Comparison of ENCODE assay signal across 9 cellular contexts in genomic region chr3:27253831-27254230, GRCh38.
DNase-seq lines count a peak whose midpoint lies in the region; ATAC-seq and TF ChIP-seq lines count a peak whose summit lies in the region.
"Had no signal": no experiment of that assay in that cellular context is flagged by ENCODE, and none has a peak within 500 bp of the region (broad histone marks: within the 10 kb centered on the region; RNA-seq: fewer than 3 reads in every experiment).

No MANE protein-coding gene starts in this region.

- WGBS in psoas muscle, 3 donors = 67 to 68% (median 67%) methylated on average over 7 of the region's 7 CpGs

- H3K4me1 ChIP-seq in psoas muscle = no peaks in the 10 kb centered on the region
- H3K4me1 ChIP-seq: BLaER1 had no signal

- peaks cover 0 to 9% of the 10 kb centered on the region in 2 donors for H3K36me3 ChIP-seq in psoas muscle (ENCODE audit: insufficient read depth in 1 of 2, low read depth in 1 of 2)
- H3K36me3 ChIP-seq: BLaER1 had no signal

- no peaks in the 10 kb centered on the region for H3K9me3 ChIP-seq in psoas muscle
- H3K9me3 ChIP-seq: BLaER1 had no signal

- ATAC-seq in HG03342 (IDR thresholded peaks at IDR 0.05; ENCODE audit: unreplicated experiment) (peak; percentile 87), psoas muscle (peak; percentile 57 to 81 (median 71))

- intact Hi-C loops in psoas muscle (cut with DNase I) = loop anchor here in 1 of 2 donors (2.0 kb wide), 1 partner anchor 119 kb away; no protein-coding TSS in a partner anchor

- H3K4me3 ChIP-seq in psoas muscle = no peak overlapping the region
- H3K4me3 ChIP-seq: BLaER1 had no signal

- no peak overlapping the region for H3K27ac ChIP-seq in psoas muscle
- H3K27ac ChIP-seq: BLaER1 had no signal

- TF ChIP-seq CTCF in psoas muscle (IDR thresholded peaks at IDR 0.05) = peak; percentile 32

- DNase-seq in NCI-H1105 treated with DMSO at 0.1 percent for 48 hours (lab: John Stamatoyannopoulos, UW) (peak; percentile 7), NCI-H1105 (lab: John Stamatoyannopoulos, UW) (no peak), GM19238 (ENCODE audit: insufficient read length, low spot score) (peak; percentile 10), RKO (ENCODE audit: low spot score) (peak; percentile 31), fibroblast of gingiva (ENCODE audit: low read depth) (peak; percentile 39), psoas muscle (peak in 1 of 2 donors; percentile 44)
- DNase-seq in activated CD4-positive, CD25-positive, alpha-beta regulatory T cell (lab: John Stamatoyannopoulos, UW) = no peak

- no peaks in the 10 kb centered on the region for H3K27me3 ChIP-seq in psoas muscle (ENCODE audit: insufficient read depth in 3 of 3, low read length in 2 of 3)
- H3K27me3 ChIP-seq: BLaER1 had no signal

Comparison
In these comparisons a context has a peak if more than half of its experiments do, and no peak if none do; other contexts are left out.
1. DNase-seq: peak in NCI-H1105 treated with DMSO at 0.1 percent for 48 hours (single experiment), GM19238 (single experiment), RKO (single experiment) and fibroblast of gingiva (single experiment); none in NCI-H1105 (single experiment) and activated CD4-positive, CD25-positive, alpha-beta regulatory T cell (0 of 4).